Comparison of ENCODE assay signal across 14 cellular contexts in the genomic region with DNA sequence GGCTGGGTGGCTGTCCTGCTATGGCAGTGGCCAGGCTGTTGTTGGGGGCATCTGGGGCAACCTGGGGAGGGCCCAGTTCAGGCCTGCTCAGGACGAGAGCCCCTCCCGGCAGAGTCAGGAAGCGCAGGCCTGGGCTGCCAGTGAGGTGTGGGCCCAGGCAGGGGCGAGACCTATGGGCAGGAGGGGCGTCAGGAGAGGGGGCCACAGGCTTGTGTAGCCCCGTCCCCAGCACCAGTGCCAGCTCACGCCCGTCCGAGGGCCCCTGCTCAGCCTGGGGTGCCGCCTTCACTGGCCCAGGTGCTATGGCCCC. TPM values are rescaled to one million over a fixed set of nuclear protein-coding genes. Genes with fewer than 3 reads are reported as not detected.
DNase-seq lines count a peak whose midpoint lies in the region; ATAC-seq and TF ChIP-seq lines count a peak whose summit lies in the region.
"Had no signal": no experiment of that assay in that cellular context is flagged by ENCODE, and none has a peak within 500 bp of the region (broad histone marks: within the 10 kb centered on the region; RNA-seq: fewer than 3 reads in every experiment).

No MANE protein-coding gene starts in this region.

- H3K4me1 Mint-ChIP-seq in GM23338 = peaks cover 2% of the 10 kb centered on the region; the same call in 1 of the 3 replicates
- no peaks in the 10 kb centered on the region for H3K4me1 Mint-ChIP-seq in activated CD8-positive, alpha-beta T cell treated with anti-CD3 and anti-CD28 coated beads for 36 hours (ENCODE audit: low read depth)
- H3K4me1 Mint-ChIP-seq: central memory CD8-positive, alpha-beta T cell had no signal

- H3K79me2 ChIP-seq in GM23338 (replicated peaks; ENCODE audit: insufficient read depth) = no peaks in the 10 kb centered on the region

- H3K27me3 ChIP-seq in GM23338 (ENCODE audit: insufficient read depth) (no peaks in the 10 kb centered on the region), SJCRH30 (peaks cover 34% of the 10 kb centered on the region)
- H3K27me3 ChIP-seq: ovary had no signal

- peaks cover 5% of the 10 kb centered on the region; the same call in 1 of the 3 replicates for H3K36me3 Mint-ChIP-seq in GM23338 (ENCODE audit: low read depth)
- no peaks in the 10 kb centered on the region for H3K36me3 Mint-ChIP-seq in activated CD8-positive, alpha-beta T cell treated with anti-CD3 and anti-CD28 coated beads for 36 hours (ENCODE audit: low read depth)

- CTCF ChIA-PET in activated CD8-positive, alpha-beta T cell treated with anti-CD3 and anti-CD28 coated beads for 36 hours (lab: Charles Lee) = interaction anchor here (1.7 to 2.2 kb wide), 2 partner anchors 8 to 30 kb away, joined by 6 to 15 read pairs; no protein-coding TSS in a partner anchor

- ATAC-seq in GM23338 = peak; percentile 54
- peak; percentile 59 for ATAC-seq in activated CD8-positive, alpha-beta T cell treated with anti-CD3 and anti-CD28 coated beads for 36 hours
- peak; percentile 11 for ATAC-seq in left colon
- ATAC-seq: gastroesophageal sphincter had no signal

- TF ChIP-seq CTCF in GM23338 (conservative IDR thresholded peaks at IDR 0.05; ENCODE audit: low read depth in 2 of 2) = peak in 1 of 2 experiments; percentile 25; a peak in 2 of 4 replicates
- peak; percentile 60 for TF ChIP-seq CTCF in activated CD8-positive, alpha-beta T cell treated with anti-CD3 and anti-CD28 coated beads for 36 hours (IDR thresholded peaks at IDR 0.05)

- no peak overlapping the region for H3K27ac ChIP-seq in GM23338 (ENCODE audit: low read depth)
- H3K27ac ChIP-seq in SJCRH30 = no peak overlapping the region
- H3K27ac ChIP-seq: gastroesophageal sphincter, ovary had no signal

- 0 out of 2 replicates have a peak, but pooled peaks cover 2% of the 10 kb centered on the region for H3F3A ChIP-seq in GM23338 (replicated peaks; ENCODE audit: low read depth)

- H3K27ac Mint-ChIP-seq in GM23338 = peak overlapping the region; percentile 52
- no peak overlapping the region for H3K27ac Mint-ChIP-seq in activated CD8-positive, alpha-beta T cell treated with anti-CD3 and anti-CD28 coated beads for 36 hours
- H3K27ac Mint-ChIP-seq: activated T-helper 2 cell treated with anti-CD3 and anti-CD28 coated beads, Interferon-gamma antibody, Interleukin-2, Interleukin-4, amounts not matched to agents 10 μg/mL and 5 μg/mL and 100 μg/mL, durations not matched to agents 14 hours and 24 hours and 36 hours had no signal

- no peak overlapping the region for H3K4me2 ChIP-seq in GM23338

- H3K4me3 ChIP-seq in GM23338 (no peak overlapping the region), SJCRH30 (no peak overlapping the region)
- H3K4me3 ChIP-seq: gastroesophageal sphincter, ovary had no signal

- POLR2A ChIA-PET in activated CD8-positive, alpha-beta T cell treated with anti-CD3 and anti-CD28 coated beads for 36 hours (lab: Charles Lee) = no interaction called here

- intact Hi-C loops in activated CD8-positive, alpha-beta T cell treated with anti-CD3 and anti-CD28 coated beads for 36 hours (cut with micrococcal nuclease) = loop anchor here (2.0 kb wide), 1 partner anchor 30 kb away; no protein-coding TSS in a partner anchor
- intact Hi-C loops in left colon (cut with DNase I, micrococcal nuclease) = no loop called here

- no peaks in the 10 kb centered on the region for H4K20me1 ChIP-seq in GM23338 (replicated peaks; ENCODE audit: insufficient read depth)

- H3K27me3 Mint-ChIP-seq in GM23338 (ENCODE audit: insufficient read depth, low read depth, poor library complexity) = peaks cover 5% of the 10 kb centered on the region
- peaks cover 1% of the 10 kb centered on the region for H3K27me3 Mint-ChIP-seq in activated CD8-positive, alpha-beta T cell treated with anti-CD3 and anti-CD28 coated beads for 36 hours

- no peak overlapping the region for H2AFZ ChIP-seq in GM23338

- H3K4me1 ChIP-seq in GM23338 (ENCODE audit: insufficient read depth) (no peaks in the 10 kb centered on the region), SJCRH30 (no peaks in the 10 kb centered on the region)
- H3K4me1 ChIP-seq: gastroesophageal sphincter had no signal

- DNase-seq in AG20443 (ENCODE audit: low spot score) = peak; percentile 46
- peak; percentile 38 for DNase-seq in GM23338 (ENCODE audit: low spot score)
- DNase-seq in activated CD8-positive, alpha-beta T cell treated with anti-CD3 and anti-CD28 coated beads for 36 hours = peak; percentile 34
- no peak for DNase-seq in left colon
- DNase-seq in SIG-M5 treated with dmso at 0.1 percent for 504 hours (lab: John Stamatoyannopoulos, UW; ENCODE audit: unreplicated experiment) = no peak
- no peak for DNase-seq in SJCRH30
- DNase-seq in dedifferentiated amniotic fluid mesenchymal stem cell (ENCODE audit: extremely low spot score) = no peak
- DNase-seq in NCI-H1092 treated with DMSO at 0.1 percent for 48 hours (lab: John Stamatoyannopoulos, UW) = no peak
- DNase-seq: NCI-H2029 treated with DMSO at 0.1 percent for 48 hours, ovary, substantia nigra had no signal

- H3K9me3 Mint-ChIP-seq in GM23338 = peaks cover 14% of the 10 kb centered on the region
- peaks cover 2% of the 10 kb centered on the region for H3K9me3 Mint-ChIP-seq in activated CD8-positive, alpha-beta T cell treated with anti-CD3 and anti-CD28 coated beads for 36 hours
- H3K9me3 Mint-ChIP-seq: activated T-helper 2 cell treated with anti-CD3 and anti-CD28 coated beads, Interferon-gamma antibody, Interleukin-2, Interleukin-4, amounts not matched to agents 10 μg/mL and 5 μg/mL and 100 μg/mL, durations not matched to agents 14 hours and 24 hours and 36 hours; central memory CD8-positive, alpha-beta T cell had no signal

- H3K36me3 ChIP-seq in GM23338 (ENCODE audit: insufficient read depth) (no peaks in the 10 kb centered on the region), SJCRH30 (no peaks in the 10 kb centered on the region)
- H3K36me3 ChIP-seq: gastroesophageal sphincter, ovary had no signal

- H3K4me3 Mint-ChIP-seq in GM23338 = no peak overlapping the region
- H3K4me3 Mint-ChIP-seq in activated CD8-positive, alpha-beta T cell treated with anti-CD3 and anti-CD28 coated beads for 36 hours = no peak overlapping the region
- H3K4me3 Mint-ChIP-seq: central memory CD8-positive, alpha-beta T cell had no signal

- H3K9me3 ChIP-seq in SJCRH30 (replicated peaks) = no peaks in the 10 kb centered on the region
- H3K9me3 ChIP-seq: gastroesophageal sphincter, ovary had no signal

- H3K9me2 ChIP-seq in GM23338 (ENCODE audit: insufficient read depth) = no peaks in the 10 kb centered on the region

TF ChIP-seq in GM23338, 12 proteins besides CTCF, POLR2A, EP300 and RAD21 (continues in another document):
- no peak for TF ChIP-seq EZH2 (IDR thresholded peaks at IDR 0.05; ENCODE audit: low read depth, unreplicated experiment)
- no peak for TF ChIP-seq JUNB (IDR thresholded peaks at IDR 0.05; ENCODE audit: unreplicated experiment)

RNA-seq across cellular contexts. Expression of a gene that starts 28.1 kb away (rescaled TPM):
- 19.1 and 29.3 TPM in 2 replicates for total RNA-seq in GM23338 (2014; rRNA removed; shearing (Covaris generic))
- 11.2 and 12.2 TPM in 2 replicates for polyA plus RNA-seq in GM23338 (2016; fragmentation: Nextera tagmentation; extraction: Ambion mirVana)
- total RNA-seq in activated CD8-positive, alpha-beta T cell treated with anti-CD3 and anti-CD28 coated beads for 36 hours = not detected
- total RNA-seq in left colon = 100 to 1,000 TPM in 1 of 2 donors, 10 to 100 TPM in 1; 92.4 to 113 TPM
- total RNA-seq in SJCRH30 (2014; rRNA removed; shearing (Covaris generic)) = 0.18 and 0.57 TPM in 2 replicates
- total RNA-seq: activated T-helper 2 cell treated with anti-CD3 and anti-CD28 coated beads, Interferon-gamma antibody, Interleukin-2, Interleukin-4, amounts not matched to agents 10 μg/mL and 5 μg/mL and 100 μg/mL, durations not matched to agents 14 hours and 24 hours and 36 hours had no signal

Comparison
In these comparisons a context has a peak if more than half of its experiments do, and no peak if none do; other contexts are left out.
1. DNase-seq: peak in AG20443 (single experiment), GM23338 (single experiment) and activated CD8-positive, alpha-beta T cell treated with anti-CD3 and anti-CD28 coated beads for 36 hours (single experiment); none in left colon (0 of 2), SIG-M5 treated with dmso at 0.1 percent for 504 hours (single experiment), SJCRH30 (0 of 2), dedifferentiated amniotic fluid mesenchymal stem cell (single experiment) and NCI-H1092 treated with DMSO at 0.1 percent for 48 hours (single experiment).
2. RNA of a gene that starts 28.1 kb away (total RNA-seq): 92.4 to 113 TPM in left colon and 19.1 to 29.3 TPM in GM23338; 0.18 to 0.57 TPM in SJCRH30 and not detected in activated CD8-positive, alpha-beta T cell treated with anti-CD3 and anti-CD28 coated beads for 36 hours; every median in the first group is over 10 times any median in the second.
3. Peak in every context shown above with its lines, with median percentiles within 50 percentile points of each other: ATAC-seq.